Comparison of ENCODE assay signal across 8 cellular contexts in the genomic region with DNA sequence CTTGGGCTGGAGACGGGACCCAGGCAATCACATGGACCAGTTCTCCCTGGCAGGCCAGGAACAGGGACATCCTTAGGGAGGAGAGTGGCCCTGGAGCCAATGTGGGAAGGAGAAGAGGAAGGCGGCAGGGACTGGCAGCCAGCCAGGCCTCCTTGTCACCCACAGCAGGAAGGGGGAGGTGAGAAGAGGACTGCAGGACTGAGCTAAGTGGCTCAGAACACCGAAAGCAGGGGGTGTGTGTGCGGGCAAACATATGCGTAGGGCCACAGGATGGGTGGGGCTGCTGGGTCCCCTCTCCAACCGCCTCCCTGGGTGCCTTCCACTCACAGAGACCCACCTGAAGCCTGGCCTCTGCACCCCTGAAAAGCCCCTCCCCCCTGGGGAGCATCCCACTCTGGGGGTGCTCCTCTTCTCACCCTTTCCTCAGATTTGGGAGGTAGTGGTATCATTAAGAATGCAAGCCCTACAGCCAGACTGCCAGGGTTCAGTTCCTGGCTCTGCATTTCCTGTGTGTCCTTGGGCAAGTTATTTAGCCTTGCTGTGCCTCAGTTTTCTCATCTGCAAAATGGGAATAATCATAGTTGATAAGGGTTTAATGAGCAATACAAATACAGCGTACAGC. TPM values are rescaled to one million over a fixed set of nuclear protein-coding genes. Genes with fewer than 3 reads are reported as not detected.
DNase-seq lines count a peak whose midpoint lies in the region; FAIRE-seq and TF ChIP-seq lines count a peak whose summit lies in the region.

No MANE protein-coding gene starts in this region.

- TF ChIP-seq POLR2A in sigmoid colon (IDR thresholded peaks at IDR 0.05), result no peak

- peak; percentile 37 for DNase-seq in CD1c-positive myeloid dendritic cell (ENCODE audit: extremely low spot score)
- peak; percentile 23 for DNase-seq in GM23248
- DNase-seq in SHP77 treated with DMSO at 0.1 percent for 48 hours (lab: John Stamatoyannopoulos, UW), result peak; percentile 8
- DNase-seq in small intestine, result peak; percentile 79
- DNase-seq in sigmoid colon, result no peak
- DNase-seq in MM.1S, result no peak
- no peak for DNase-seq in ACHN

- H3K36me3 ChIP-seq in GM23248 (ENCODE audit: low read depth) (no peaks in the 10 kb centered on the region), duodenal mucosa (ENCODE audit: control insufficient read depth in 1 of 2, insufficient read depth in 2 of 2, low read length in 2 of 2) (peaks cover 0 to 5% of the 10 kb centered on the region in 2 donors), small intestine (ENCODE audit: control insufficient read depth in 2 of 2, insufficient read depth in 2 of 2, low read length in 2 of 2) (no peaks in the 10 kb centered on the region), sigmoid colon (peaks cover 0 to 16% (median 0%) of the 10 kb centered on the region in 4 donors), MM.1S (replicated peaks; ENCODE audit: insufficient read depth, low read length) (no peaks in the 10 kb centered on the region)

- H3K79me2 ChIP-seq in GM23248 (ENCODE audit: insufficient read depth) (no peaks in the 10 kb centered on the region), MM.1S (ENCODE audit: low read length) (no peaks in the 10 kb centered on the region)

- H3K27me3 ChIP-seq in GM23248 (replicated peaks; ENCODE audit: insufficient read depth), result 0 out of 2 replicates have a peak, but pooled peaks cover 3% of the 10 kb centered on the region
- peaks cover 7 to 10% of the 10 kb centered on the region in 2 donors for H3K27me3 ChIP-seq in duodenal mucosa (ENCODE audit: control insufficient read depth in 1 of 2, insufficient read depth in 2 of 2, low read length in 2 of 2)
- no peaks in the 10 kb centered on the region for H3K27me3 ChIP-seq in small intestine (ENCODE audit: control insufficient read depth in 2 of 2, insufficient read depth in 2 of 2, low read length in 2 of 2)
- peaks cover 6 to 12% (median 9%) of the 10 kb centered on the region in 3 donors for H3K27me3 ChIP-seq in sigmoid colon
- no peaks in the 10 kb centered on the region for H3K27me3 ChIP-seq in MM.1S (replicated peaks; ENCODE audit: insufficient read depth, low read length)

- H3K4me3 ChIP-seq in GM23248 (no peak overlapping the region), duodenal mucosa (ENCODE audit: low read depth in 1 of 2, low read length in 2 of 2) (no peak overlapping the region), small intestine (ENCODE audit: low read depth in 1 of 2, low read length in 2 of 2) (no peak overlapping the region), sigmoid colon (no peak overlapping the region), MM.1S (ENCODE audit: low read length) (no peak overlapping the region)

- no peak for TF ChIP-seq CTCF in sigmoid colon (IDR thresholded peaks at IDR 0.05)
- TF ChIP-seq CTCF in MM.1S (IDR thresholded peaks at IDR 0.05; ENCODE audit: low read length), result no peak

- in situ Hi-C loops in GM23248 (cut with MboI) (no loop called here), ACHN (cut with HindIII; ENCODE audit: low pct_ligation_motif_present, low pct_unique_long_range_greater_than_20kb, low sequenced_read_pairs) (no loop called here)

- no peak overlapping the region for H2AFZ ChIP-seq in GM23248
- H2AFZ ChIP-seq in MM.1S (ENCODE audit: low read length), result no peak overlapping the region

- H3K4me2 ChIP-seq in GM23248 (ENCODE audit: unreplicated experiment), result no peak overlapping the region
- H3K4me2 ChIP-seq in MM.1S (ENCODE audit: low read depth, low read length), result no peak overlapping the region

- WGBS in GM23248 (ENCODE audit: low coverage in 1 of 2, low lambda C conversion rate in 2 of 2, missing lambda C conversion rate in 2 of 2), 2 experiments, result 85 to 89% methylated on average over 7 of the region's 7 CpGs
- 16 to 43% (median 27%) methylated on average over 7 of the region's 7 CpGs for WGBS in small intestine, 3 donors
- 21 to 34% methylated on average over 7 of the region's 7 CpGs for WGBS in sigmoid colon, 2 donors

- H3K9me2 ChIP-seq in GM23248 (ENCODE audit: insufficient read depth) (no peaks in the 10 kb centered on the region), MM.1S (replicated peaks; ENCODE audit: insufficient read depth, low read length) (no peaks in the 10 kb centered on the region)

- intact Hi-C loops in sigmoid colon (cut with DNase I), result no loop called here

- H3K4me1 ChIP-seq in GM23248 (ENCODE audit: insufficient read depth), result no peaks in the 10 kb centered on the region
- peaks cover 75 to 81% of the 10 kb centered on the region in 2 donors for H3K4me1 ChIP-seq in duodenal mucosa (ENCODE audit: control insufficient read depth in 1 of 2, insufficient read depth in 2 of 2, low read length in 2 of 2)
- H3K4me1 ChIP-seq in small intestine (ENCODE audit: control insufficient read depth in 2 of 2, insufficient read depth in 1 of 2, low read depth in 1 of 2, low read length in 1 of 2), result peaks cover 6 to 14% of the 10 kb centered on the region in 2 donors
- H3K4me1 ChIP-seq in sigmoid colon, result peaks cover 0 to 6% (median 0%) of the 10 kb centered on the region in 4 donors
- H3K4me1 ChIP-seq in MM.1S (ENCODE audit: low read length), result no peaks in the 10 kb centered on the region

- no peak for TF ChIP-seq EP300 in sigmoid colon (IDR thresholded peaks at IDR 0.05)

- H3K9ac ChIP-seq in GM23248 (no peak overlapping the region), duodenal mucosa (ENCODE audit: low read depth in 1 of 2, low read length in 2 of 2) (peak overlapping the region; percentile 26 to 33), MM.1S (ENCODE audit: low read length) (no peak overlapping the region)

- no peak for FAIRE-seq in small intestine (lab: Jason Lieb, UNC)

- H4K20me1 ChIP-seq in GM23248 (ENCODE audit: insufficient read depth) (no peaks in the 10 kb centered on the region), MM.1S (ENCODE audit: insufficient read depth, low read length) (no peaks in the 10 kb centered on the region)

- no peaks in the 10 kb centered on the region for H3K9me3 ChIP-seq in GM23248 (ENCODE audit: low read depth)
- no peaks in the 10 kb centered on the region for H3K9me3 ChIP-seq in duodenal mucosa (ENCODE audit: control insufficient read depth in 1 of 2, low read length in 2 of 2)
- H3K9me3 ChIP-seq in small intestine (ENCODE audit: control insufficient read depth, low read depth), result no peaks in the 10 kb centered on the region
- H3K9me3 ChIP-seq in sigmoid colon, result no peaks in the 10 kb centered on the region
- no peaks in the 10 kb centered on the region for H3K9me3 ChIP-seq in MM.1S (replicated peaks; ENCODE audit: insufficient read depth, low read length)

- H3F3A ChIP-seq in GM23248 (ENCODE audit: insufficient read depth), result no peaks in the 10 kb centered on the region
- no peaks in the 10 kb centered on the region for H3F3A ChIP-seq in MM.1S (ENCODE audit: insufficient read depth, low read length)

- H3K27ac ChIP-seq in GM23248, result no peak overlapping the region
- H3K27ac ChIP-seq in duodenal mucosa (ENCODE audit: low read depth, low read length), result peak overlapping the region; percentile 36
- H3K27ac ChIP-seq in small intestine (ENCODE audit: low read depth in 1 of 2, low read length in 1 of 2), result peak overlapping the region; percentile 56 to 70
- H3K27ac ChIP-seq in sigmoid colon, result no peak overlapping the region
- no peak overlapping the region for H3K27ac ChIP-seq in MM.1S (ENCODE audit: low read length)

RNA-seq across cellular contexts. Expression of a gene that starts 8.1 kb away (rescaled TPM):
- not detected in 2 replicates for total RNA-seq in GM23248 (2014; rRNA removed; shearing (Covaris generic))
- polyA plus RNA-seq in GM23248 (2016; fragmentation: Nextera tagmentation; extraction: Ambion mirVana) (not detected in 2 replicates), small intestine (1 to 10 TPM; 3.4 to 7.8 (median 6.5) TPM), sigmoid colon (1 to 10 TPM; 1.2 to 2.4 (median 1.8) TPM)
- total RNA-seq in sigmoid colon, result 1 to 10 TPM; 2.8 to 5.4 (median 5.1) TPM

RNA-seq across cellular contexts. Expression of a gene that starts 11.2 kb away (rescaled TPM):
- total RNA-seq in GM23248 (2014; rRNA removed; shearing (Covaris generic)), result 0.43 TPM in 1 of 2 replicates, not detected in the other
- polyA plus RNA-seq in GM23248 (2016; fragmentation: Nextera tagmentation; extraction: Ambion mirVana) (not detected in 2 replicates), small intestine (10 to 100 TPM in 1 of 3 donors, 1 to 10 TPM in 1, under 1 TPM in 1; 0.85 to 27.6 (median 5.4) TPM), sigmoid colon (1 to 10 TPM; 1.4 to 3.5 (median 3.0) TPM)
- total RNA-seq in sigmoid colon, result under 1 TPM in 3 of 4 donors, not detected in 1; 0.49 to 0.71 (median 0.68) TPM

RNA-seq across cellular contexts. Expression of a gene that starts 11.5 kb away (rescaled TPM):
- 14.2 and 15.3 TPM in 2 replicates for total RNA-seq in GM23248 (2014; rRNA removed; shearing (Covaris generic))
- polyA plus RNA-seq in GM23248 (2016; fragmentation: Nextera tagmentation; extraction: Ambion mirVana), result 9.2 and 10.6 TPM in 2 replicates
- polyA plus RNA-seq in small intestine, result 10 to 100 TPM; 20.6 to 35.5 (median 21.6) TPM
- 10 to 100 TPM in 1 of 4 donors, 1 to 10 TPM in 3; 6.9 to 12.1 (median 8.2) TPM for total RNA-seq in sigmoid colon
- 10 to 100 TPM in 1 of 3 donors, 1 to 10 TPM in 2; 7.2 to 29.6 (median 8.4) TPM for polyA plus RNA-seq in sigmoid colon

RNA-seq across cellular contexts. Expression of a gene that starts 23.6 kb away (rescaled TPM):
- 45.8 and 55.4 TPM in 2 replicates for total RNA-seq in GM23248 (2014; rRNA removed; shearing (Covaris generic))
- 28.5 and 30.3 TPM in 2 replicates for polyA plus RNA-seq in GM23248 (2016; fragmentation: Nextera tagmentation; extraction: Ambion mirVana)
- 10 to 100 TPM; 43.0 to 83.2 (median 56.2) TPM for polyA plus RNA-seq in small intestine
- 10 to 100 TPM; 16.9 to 26.3 (median 22.5) TPM for total RNA-seq in sigmoid colon
- polyA plus RNA-seq in sigmoid colon, result 10 to 100 TPM; 11.8 to 58.9 (median 21.0) TPM

RNA-seq across cellular contexts. Expression of a gene that starts 39.4 kb away (rescaled TPM):
- 34.0 and 41.0 TPM in 2 replicates for total RNA-seq in GM23248 (2014; rRNA removed; shearing (Covaris generic))
- 32.3 and 34.1 TPM in 2 replicates for polyA plus RNA-seq in GM23248 (2016; fragmentation: Nextera tagmentation; extraction: Ambion mirVana)
- polyA plus RNA-seq in small intestine, result 10 to 100 TPM; 56.0 to 80.2 (median 72.0) TPM
- total RNA-seq in sigmoid colon, result 10 to 100 TPM; 35.3 to 44.1 (median 37.6) TPM
- polyA plus RNA-seq in sigmoid colon, result 10 to 100 TPM; 21.0 to 59.2 (median 25.0) TPM

Comparison
In these comparisons a context has a peak if more than half of its experiments do, and no peak if none do; other contexts are left out.
1. DNase-seq: peak in CD1c-positive myeloid dendritic cell (single experiment), GM23248 (single experiment), SHP77 treated with DMSO at 0.1 percent for 48 hours (single experiment) and small intestine (single experiment); none in sigmoid colon (single experiment), MM.1S (single experiment) and ACHN (single experiment).
2. H3K27ac ChIP-seq: peak in duodenal mucosa (single experiment) and small intestine (2 of 2); none in GM23248 (single experiment), sigmoid colon (0 of 4) and MM.1S (single experiment).
3. H3K9ac ChIP-seq: peak in duodenal mucosa (2 of 2); none in GM23248 (single experiment) and MM.1S (single experiment).